In genomic region chr3:171833775-171834460, GRCh38 we compare ENCODE assay signal across 8 cellular contexts. TPM values are rescaled to one million over a fixed set of nuclear protein-coding genes. Genes with fewer than 3 reads are reported as not detected.
A peak's percentile ranks its signal among the peaks of the same experiment; 100 is the strongest.
DNase-seq lines count a peak whose midpoint lies in the region; ATAC-seq and TF ChIP-seq lines count a peak whose summit lies in the region.
"Had no signal": no experiment of that assay in that cellular context is flagged by ENCODE, and none has a peak within 500 bp of the region (broad histone marks: within the 10 kb centered on the region; RNA-seq: fewer than 3 reads in every experiment).

No MANE protein-coding gene starts in this region.

- intact Hi-C loops in PC-9 (cut with micrococcal nuclease; ENCODE audit: unreplicated experiment): loop anchor here (1.0 to 10.0 kb wide), 6 partner anchors 188 to 873 kb away; no protein-coding TSS in a partner anchor
- intact Hi-C loops in posterior vena cava (cut with DNase I): loop anchor here in 1 of 2 donors (2.0 kb wide), 1 partner anchor 303 kb away; no protein-coding TSS in a partner anchor

- H3K4me2 ChIP-seq in PC-9: peak overlapping the region; percentile 12; the same call in 1 of the 2 replicates

- no peaks in the 10 kb centered on the region for H3K9me2 ChIP-seq in PC-9 (ENCODE audit: insufficient read depth)

- peaks cover 4% of the 10 kb centered on the region; the same call in 1 of the 2 replicates for H3F3A ChIP-seq in PC-9 (ENCODE audit: insufficient read depth, low read depth)

- H3K36me3 ChIP-seq in PC-9 (ENCODE audit: low read depth): no peaks in the 10 kb centered on the region

- DNase-seq in GM10266 (ENCODE audit: extremely low spot score): peak; percentile 44
- peak in 1 of 2 experiments; percentile 69 for DNase-seq in PC-9
- DNase-seq in fibroblast of the conjunctiva (ENCODE audit: low read depth): peak; percentile 31
- no peak for DNase-seq in stimulated activated naive CD8-positive, alpha-beta T cell treated with anti-CD3 and anti-CD28 coated beads, Interleukin-15, Interleukin-2, amounts not matched to agents 100 U/mL and 50 U/mL, for 24 hours
- DNase-seq in posterior vena cava (ENCODE audit: low spot score): no peak
- DNase-seq in amniotic stem cell (lab: John Stamatoyannopoulos, UW): no peak
- DNase-seq: activated B cell treated with CpG ODN at 0.5 μM for 24 hours had no signal

- CTCF ChIA-PET in PC-9 (lab: Charles Lee): interaction anchor here (0.6 to 2.2 kb wide), 12 partner anchors 17 to 872 kb away, joined by 3 to 15 read pairs (median 6); partner anchors contain the start of gene PLD1

- POLR2A ChIA-PET in PC-9 (lab: Charles Lee; ENCODE audit: unreplicated experiment): no interaction called here

- no peaks in the 10 kb centered on the region for H3K9me3 ChIP-seq in PC-9 (ENCODE audit: insufficient read depth, low read depth)

- H3K4me1 ChIP-seq in PC-9 (replicated peaks; ENCODE audit: insufficient read depth): peaks cover 10% of the 10 kb centered on the region

- no peaks in the 10 kb centered on the region for H3K27me3 ChIP-seq in PC-9 (ENCODE audit: insufficient read depth, low read depth)

- H2AFZ ChIP-seq in PC-9: no peak overlapping the region

- no peaks in the 10 kb centered on the region for H4K20me1 ChIP-seq in PC-9 (ENCODE audit: insufficient read depth)

- no peaks in the 10 kb centered on the region for H3K79me2 ChIP-seq in PC-9 (ENCODE audit: low read depth)

- no peak overlapping the region for H3K4me3 ChIP-seq in PC-9

- TF ChIP-seq CTCF in GM10266 (IDR thresholded peaks at IDR 0.05; ENCODE audit: control insufficient read depth, insufficient read depth, low read depth, missing control alignments) (peak; percentile 55), PC-9 (conservative IDR thresholded peaks at IDR 0.05) (peak; percentile 88)

- no TSS peak for BruUV-seq in PC-9 (replicated peaks; lab: Mats Ljungman, UMichigan)

- H3K27ac ChIP-seq in PC-9: 0 out of 2 replicates have a peak overlapping the region, but pooled peaks have one; percentile 13

- peak; percentile 62 for ATAC-seq in HG02938 (IDR thresholded peaks at IDR 0.05; ENCODE audit: unreplicated experiment)
- peak; percentile 36 for ATAC-seq in stimulated activated naive CD8-positive, alpha-beta T cell treated with anti-CD3 and anti-CD28 coated beads, Interleukin-15, Interleukin-2, amounts not matched to agents 100 U/mL and 50 U/mL, for 24 hours

RNA-seq across cellular contexts. Expression of gene TMEM212, which starts 9.2 kb away (rescaled TPM):
- total RNA-seq in PC-9 (2021) (not detected in 2 replicates), posterior vena cava (not detected)
- total RNA-seq: activated B cell treated with CpG ODN at 0.5 μM for 24 hours had no signal

RNA-seq across cellular contexts. Expression of gene PLD1, which starts 23.6 kb away (rescaled TPM):
- 32.5 and 33.3 TPM in 2 replicates for total RNA-seq in PC-9 (2021)
- total RNA-seq in posterior vena cava: 10 to 100 TPM; 18.5 to 30.9 TPM
- total RNA-seq: activated B cell treated with CpG ODN at 0.5 μM for 24 hours had no signal

Comparison
In these comparisons a context has a peak if more than half of its experiments do, and no peak if none do; other contexts are left out.
1. DNase-seq: peak in GM10266 (single experiment) and fibroblast of the conjunctiva (single experiment); none in stimulated activated naive CD8-positive, alpha-beta T cell treated with anti-CD3 and anti-CD28 coated beads, Interleukin-15, Interleukin-2, amounts not matched to agents 100 U/mL and 50 U/mL, for 24 hours (single experiment), posterior vena cava (single experiment) and amniotic stem cell (single experiment).